Comparison of ENCODE assay signal across 15 cellular contexts in the genomic region with DNA sequence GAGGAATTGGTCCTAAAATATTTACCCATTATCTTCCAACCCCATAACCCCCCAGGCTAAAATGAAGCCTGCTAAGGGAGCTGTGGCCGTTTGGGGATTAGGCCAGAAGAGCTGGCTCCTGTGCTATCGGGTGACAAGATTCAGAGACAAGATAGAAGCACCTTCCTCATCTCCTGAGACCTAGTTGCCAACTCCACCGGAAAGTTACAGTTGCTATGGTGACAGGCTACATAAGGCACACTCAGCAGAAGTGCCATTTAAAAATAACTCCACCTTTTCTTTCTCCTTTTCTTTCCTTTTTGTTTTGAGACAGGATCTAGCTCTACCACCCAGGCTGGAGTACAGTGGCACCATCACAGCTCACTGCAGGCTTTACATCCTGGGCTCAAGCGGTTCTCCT. TPM values are rescaled to one million over a fixed set of nuclear protein-coding genes. Genes with fewer than 3 reads are reported as not detected.
DNase-seq lines count a peak whose midpoint lies in the region; ATAC-seq, FAIRE-seq and TF ChIP-seq lines count a peak whose summit lies in the region.
"Had no signal": no experiment of that assay in that cellular context is flagged by ENCODE, and none has a peak within 500 bp of the region (broad histone marks: within the 10 kb centered on the region; RNA-seq: fewer than 3 reads in every experiment).

No MANE protein-coding gene starts in this region.

- peaks cover 6% of the 10 kb centered on the region for H3K9me3 Mint-ChIP-seq in neural progenitor cell
- H3K9me3 Mint-ChIP-seq: dendritic cell treated with granulocyte-macrophage colony-stimulating factor and Interleukin-4, amounts not matched to agents 40 ng/mL and 50 ng/mL, for 4 days; T-helper 2 cell treated with Interferon-gamma antibody and Interleukin-4, amounts not matched to agents 5 μg/mL and 100 μg/mL, for 36 hours had no signal

- H3K27ac ChIP-seq in K562 (ENCODE audit: extremely low read depth, low read depth, low read length), result no peak overlapping the region
- H3K27ac ChIP-seq in neural progenitor cell, result no peak overlapping the region

- TF ChIP-seq RAD21 in K562 (CRISPR knock-in tag; conservative IDR thresholded peaks at IDR 0.05 in 1 of 2, IDR thresholded peaks at IDR 0.05 in 1 of 2), result no peak

- POLR2A ChIA-PET in K562 (lab: Yijun Ruan, JAX), result interaction anchor here (1.0 kb wide), 1 partner anchor 21 kb away, joined by 3 read pairs; no protein-coding TSS in a partner anchor

- peak; percentile 18 for DNase-seq in EH (ENCODE audit: low read depth)
- DNase-seq in M059J (ENCODE audit: low read depth), result peak; percentile 82
- no peak for DNase-seq in K562 (ENCODE audit: extremely low read depth in 1 of 4, low spot score in 3 of 4)
- DNase-seq in neural progenitor cell (ENCODE audit: low spot score), result no peak
- no peak for DNase-seq in NOMO-1 (lab: John Stamatoyannopoulos, UW; ENCODE audit: unreplicated experiment in 2 of 2)
- DNase-seq in frontal cortex (ENCODE audit: low spot score in 2 of 2), result no peak
- DNase-seq: activated CD8-positive, alpha-beta memory T cell treated with anti-CD3 and anti-CD28 coated beads for 24 hours; DMS153; foreskin melanocyte had no signal

- H3K4me1 ChIP-seq in K562 (replicated peaks in 1 of 2; ENCODE audit: control insufficient read depth in 2 of 2, insufficient read depth in 2 of 2, low read length in 2 of 2) (no peaks in the 10 kb centered on the region), neural progenitor cell (peaks cover 4% of the 10 kb centered on the region)

- intact Hi-C loops in K562 (cut with micrococcal nuclease), result no loop called here

- no peak for TF ChIP-seq EP300 in K562 (IDR thresholded peaks at IDR 0.05; ENCODE audit: low read length)

- H3K27ac Mint-ChIP-seq in neural progenitor cell, result no peak overlapping the region
- H3K27ac Mint-ChIP-seq: activated naive CD8-positive, alpha-beta T cell; dendritic cell treated with granulocyte-macrophage colony-stimulating factor and Interleukin-4, amounts not matched to agents 40 ng/mL and 50 ng/mL, for 4 days; T-helper 2 cell treated with Interferon-gamma antibody and Interleukin-4, amounts not matched to agents 5 μg/mL and 100 μg/mL, for 36 hours had no signal

- no peak overlapping the region for H3K4me3 ChIP-seq in K562
- H3K4me3 ChIP-seq in neural progenitor cell, result no peak overlapping the region
- H3K4me3 ChIP-seq: lung had no signal

- H2AFZ ChIP-seq in K562 (ENCODE audit: low read depth, low read length) (no peak overlapping the region), neural progenitor cell (replicated peaks) (peak overlapping the region; percentile 42)

- no peak for TF ChIP-seq CTCF in K562 (IDR thresholded peaks at IDR 0.05 in 2 of 3, conservative IDR thresholded peaks at IDR 0.05 in 1 of 3; ENCODE audit: insufficient read depth in 2 of 3, low read depth in 1 of 3, low read length in 3 of 3)
- no peak for TF ChIP-seq CTCF in neural progenitor cell (IDR thresholded peaks at IDR 0.05)

- no peaks in the 10 kb centered on the region for H3K36me3 ChIP-seq in K562 (ENCODE audit: control insufficient read depth, insufficient read depth, low read length)
- no peaks in the 10 kb centered on the region for H3K36me3 ChIP-seq in neural progenitor cell

- BruUV-seq in K562 (replicated peaks; lab: Mats Ljungman, UMichigan), result no TSS peak

- in situ Hi-C loops in K562 (cut with MboI), result no loop called here

- no peak for TF ChIP-seq POLR2A in K562 (conservative IDR thresholded peaks at IDR 0.05)

- no peak overlapping the region for H3K4me3 Mint-ChIP-seq in neural progenitor cell
- H3K4me3 Mint-ChIP-seq: activated naive CD8-positive, alpha-beta T cell; dendritic cell treated with granulocyte-macrophage colony-stimulating factor and Interleukin-4, amounts not matched to agents 40 ng/mL and 50 ng/mL, for 4 days; T-helper 2 cell treated with Interferon-gamma antibody and Interleukin-4, amounts not matched to agents 5 μg/mL and 100 μg/mL, for 36 hours had no signal

- FAIRE-seq in K562 (lab: Jason Lieb, UNC) (no peak), frontal cortex (lab: Jason Lieb, UNC) (no peak)

- H3K27me3 Mint-ChIP-seq in neural progenitor cell (ENCODE audit: insufficient read depth, low read depth), result peaks cover 5% of the 10 kb centered on the region
- H3K27me3 Mint-ChIP-seq: activated naive CD8-positive, alpha-beta T cell; dendritic cell treated with granulocyte-macrophage colony-stimulating factor and Interleukin-4, amounts not matched to agents 40 ng/mL and 50 ng/mL, for 4 days had no signal

- 4% methylated on average over 4 of the region's 4 CpGs for WGBS in K562 (ENCODE audit: insufficient coverage, low coverage, missing lambda C conversion rate)

- peaks cover 27% of the 10 kb centered on the region for H3K4me1 Mint-ChIP-seq in neural progenitor cell

- H3K9me1 ChIP-seq in K562 (ENCODE audit: control insufficient read depth, insufficient read depth, low read length), result no peaks in the 10 kb centered on the region

- H3K9ac ChIP-seq in K562 (ENCODE audit: insufficient read depth in 1 of 2, low read depth in 2 of 2, low read length in 2 of 2) (no peak overlapping the region), neural progenitor cell (no peak overlapping the region)

- H4K20me1 ChIP-seq in K562 (replicated peaks; ENCODE audit: control insufficient read depth, insufficient read depth, low read length) (no peaks in the 10 kb centered on the region), neural progenitor cell (ENCODE audit: low read depth) (no peaks in the 10 kb centered on the region)

- H3K9me3 ChIP-seq in K562 (replicated peaks; ENCODE audit: control insufficient read depth, insufficient read depth, low read depth, low read length) (no peaks in the 10 kb centered on the region), neural progenitor cell (ENCODE audit: low read depth) (no peaks in the 10 kb centered on the region)

- peaks cover 7% of the 10 kb centered on the region for H3F3A ChIP-seq in neural progenitor cell (ENCODE audit: low read depth)

- no peaks in the 10 kb centered on the region for H3K27me3 ChIP-seq in K562 (ENCODE audit: control insufficient read depth in 2 of 2, insufficient read depth in 2 of 2, low read length in 2 of 2)
- H3K27me3 ChIP-seq in neural progenitor cell, result no peaks in the 10 kb centered on the region

- H3K36me3 Mint-ChIP-seq in neural progenitor cell, result no peaks in the 10 kb centered on the region

- H3K4me2 ChIP-seq in K562 (ENCODE audit: insufficient read depth, low read length), result no peak overlapping the region
- no peak overlapping the region for H3K4me2 ChIP-seq in neural progenitor cell

- CTCF ChIA-PET in K562 (lab: Yijun Ruan, JAX; ENCODE audit: low intra/inter-chr PET ratio), result no interaction called here

- ATAC-seq in K562, result no peak
- ATAC-seq in HG02678 (IDR thresholded peaks at IDR 0.05; ENCODE audit: unreplicated experiment), result no peak
- no peak for ATAC-seq in GM18861 (IDR thresholded peaks at IDR 0.05; ENCODE audit: unreplicated experiment)

- H3K79me2 ChIP-seq in K562 (ENCODE audit: control insufficient read depth, insufficient read depth, low read length), result no peaks in the 10 kb centered on the region
- no peaks in the 10 kb centered on the region for H3K79me2 ChIP-seq in neural progenitor cell (ENCODE audit: low read depth)

TF ChIP-seq in K562, 482 proteins besides CTCF, POLR2A, EP300 and RAD21:
- TF ChIP-seq RFX1 (IDR thresholded peaks at IDR 0.05) (peak; percentile 72), POLR2AphosphoS2 (IDR thresholded peaks at IDR 0.05; ENCODE audit: low read length) (no peak)

RNA-seq across cellular contexts. Expression of gene ROR1, which starts 43.6 kb away (rescaled TPM):
- total RNA-seq in M059J (2014; rRNA removed; shearing (Covaris generic)), result 1.1 and 2.5 TPM in 2 replicates
- not detected in 2 replicates for total RNA-seq in K562 (2011; cell fraction: chromatin; rRNA removed; ENCODE audit: low replicate concordance)
- total RNA-seq in K562 (2011; cell fraction: nucleolus; rRNA removed), result not detected in 2 replicates
- total RNA-seq in K562 (2011; cell fraction: nucleoplasm; rRNA removed), result not detected in 2 replicates
- total RNA-seq in K562 (2014; rRNA removed) (not detected in 2 replicates), K562 (2014; rRNA removed; fragmentation: Illumina TruSeq; extraction: Trizol) (not detected in 2 replicates), K562 (2015; rRNA removed; fragmentation: Illumina TruSeq; extraction: Trizol) (not detected in 2 replicates), K562 (2021) (0.02 and 0.07 TPM in 2 replicates), neural progenitor cell (ENCODE audit: low replicate concordance) (30.3 and 32.0 TPM in 2 replicates), frontal cortex (2.0 TPM)
- polyA plus RNA-seq in K562 (2011; rRNA removed) (not detected in 2 replicates), K562 (2014; fragmentation: Illumina TruSeq; extraction: Trizol) (not detected in 2 replicates), K562 (2014; fragmentation: Nextera tagmentation; extraction: Ambion mirVana) (not detected), K562 (2014; rRNA removed) (not detected in 2 replicates)
- polyA plus RNA-seq in K562 (2011; cell fraction: cytosol; rRNA removed), result not detected in 2 replicates
- polyA plus RNA-seq in K562 (2011; cell fraction: nucleus; rRNA removed), result not detected in 2 replicates
- polyA plus RNA-seq in K562 (2012), result not detected in 2 replicates
- polyA minus RNA-seq in K562 (2011; rRNA and poly(A)+ RNA removed), result not detected in 2 replicates
- not detected in 2 replicates for polyA minus RNA-seq in K562 (2011; cell fraction: cytosol; rRNA and poly(A)+ RNA removed)
- polyA minus RNA-seq in K562 (2011; cell fraction: nucleus; rRNA and poly(A)+ RNA removed), result not detected in 2 replicates

Comparison
In these comparisons a context has a peak if more than half of its experiments do, and no peak if none do; other contexts are left out.
1. DNase-seq: peak in EH (single experiment) and M059J (single experiment); none in K562 (0 of 4), neural progenitor cell (single experiment), NOMO-1 (0 of 2) and frontal cortex (0 of 2).